In the genomic region with DNA sequence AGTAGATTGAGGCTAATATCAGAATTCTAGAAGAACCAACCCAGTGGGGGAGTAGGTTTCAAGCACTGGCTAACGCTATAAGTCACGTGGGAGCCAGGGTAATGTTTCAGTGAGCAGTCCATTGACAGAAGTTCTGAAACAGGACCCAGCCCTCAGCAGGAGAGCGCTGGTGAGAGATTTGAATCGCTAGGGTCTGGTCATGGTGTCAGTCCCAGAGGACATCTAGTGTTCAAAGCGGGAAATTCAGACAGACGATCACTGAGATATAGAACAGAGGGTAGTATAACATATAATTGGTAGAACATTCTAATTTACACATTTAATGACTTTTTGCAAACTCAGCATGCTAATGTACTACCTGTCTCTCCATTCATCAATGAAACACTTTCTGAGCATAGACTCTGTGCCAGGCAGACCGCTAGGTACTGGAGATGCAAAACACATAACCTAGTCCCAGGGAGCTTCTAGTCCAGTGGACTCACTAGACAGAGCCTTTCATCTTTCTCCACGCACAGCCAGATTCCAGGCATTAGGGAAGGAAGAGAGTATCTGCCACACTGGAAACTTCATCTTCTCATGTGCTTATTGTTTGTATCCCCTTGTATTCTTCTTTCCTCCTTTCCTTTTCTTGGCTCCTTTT, we compare ENCODE assay signal across 9 cellular contexts. TPM values are rescaled to one million over a fixed set of nuclear protein-coding genes. Genes with fewer than 3 reads are reported as not detected.
DNase-seq lines count a peak whose midpoint lies in the region; ATAC-seq and TF ChIP-seq lines count a peak whose summit lies in the region.
"Had no signal": no experiment of that assay in that cellular context is flagged by ENCODE, and none has a peak within 500 bp of the region (broad histone marks: within the 10 kb centered on the region; RNA-seq: fewer than 3 reads in every experiment).

No MANE protein-coding gene starts in this region.

- intact Hi-C loops in PC-3 (cut with micrococcal nuclease) = loop anchor here (1.0 to 5.0 kb wide), 3 partner anchors 19 to 187 kb away; partner anchors contain the start of gene RNASE7
- intact Hi-C loops in prostate gland (cut with DNase I) = loop anchor here (5.0 to 10.0 kb wide), 3 partner anchors 117 to 189 kb away; partner anchors contain the start of gene RNASE7

- H3K27me3 Mint-ChIP-seq in activated naive CD8-positive, alpha-beta T cell treated with anti-CD3 and anti-CD28 coated beads, Interleukin-2, amount 50 U/mL, for 24 hours = peaks cover 24% of the 10 kb centered on the region

- H4K20me1 ChIP-seq in DOHH2 (ENCODE audit: control insufficient read depth, insufficient read depth, low read depth, low read length) (no peaks in the 10 kb centered on the region), PC-3 (ENCODE audit: low read length) (no peaks in the 10 kb centered on the region)

- TF ChIP-seq CTCF in DOHH2 (IDR thresholded peaks at IDR 0.05; ENCODE audit: low read depth, low read length, poor library complexity, severe bottlenecking) = peak; percentile 70
- peak; percentile 89 for TF ChIP-seq CTCF in PC-3 (conservative IDR thresholded peaks at IDR 0.05; ENCODE audit: low read depth, low read length)
- peak; percentile 65 for TF ChIP-seq CTCF in cardiac muscle cell (IDR thresholded peaks at IDR 0.05; ENCODE audit: low read depth, low read length)
- peak; percentile 28 to 88 (median 80) for TF ChIP-seq CTCF in prostate gland (IDR thresholded peaks at IDR 0.05)

- no peak overlapping the region for H2AFZ ChIP-seq in PC-3 (ENCODE audit: low read length)

- POLR2A ChIA-PET in PC-3 (lab: Charles Lee; ENCODE audit: unreplicated experiment) = no interaction called here

- H3K36me3 Mint-ChIP-seq in activated naive CD8-positive, alpha-beta T cell treated with anti-CD3 and anti-CD28 coated beads, Interleukin-2, amount 50 U/mL, for 24 hours (ENCODE audit: low read depth) = no peaks in the 10 kb centered on the region

- H3K27me3 ChIP-seq in DOHH2 (ENCODE audit: control insufficient read depth, low read length) (peaks cover 28% of the 10 kb centered on the region), PC-3 (ENCODE audit: low read length) (peaks cover 16% of the 10 kb centered on the region), cardiac muscle cell (no peaks in the 10 kb centered on the region), prostate gland (replicated peaks; ENCODE audit: insufficient read depth) (no peaks in the 10 kb centered on the region)

- H3F3A ChIP-seq in DOHH2 (ENCODE audit: control insufficient read depth, insufficient read depth) (no peaks in the 10 kb centered on the region), PC-3 (ENCODE audit: low read length, unreplicated experiment) (no peaks in the 10 kb centered on the region)

- H3K27ac ChIP-seq in DOHH2 (ENCODE audit: low read depth, low read length) (no peak overlapping the region), PC-3 (ENCODE audit: low read length) (no peak overlapping the region), cardiac muscle cell (no peak overlapping the region), prostate gland (no peak overlapping the region)

- H3K4me1 ChIP-seq in DOHH2 (ENCODE audit: control insufficient read depth, low read length) (no peaks in the 10 kb centered on the region), PC-3 (ENCODE audit: insufficient read depth, low read length) (peaks cover 23% of the 10 kb centered on the region), cardiac muscle cell (ENCODE audit: low read depth) (no peaks in the 10 kb centered on the region), prostate gland (replicated peaks) (no peaks in the 10 kb centered on the region)

- no peak for TF ChIP-seq POLR2A in prostate gland (IDR thresholded peaks at IDR 0.05)

- H3K4me3 ChIP-seq in DOHH2 (ENCODE audit: low read length) = no peak overlapping the region
- no peak overlapping the region for H3K4me3 ChIP-seq in PC-3 (ENCODE audit: low read length)
- H3K4me3 ChIP-seq in cardiac muscle cell = no peak overlapping the region
- H3K4me3 ChIP-seq in prostate gland = no peak overlapping the region

- BruUV-seq in PC-3 (replicated peaks; lab: Mats Ljungman, UMichigan) = no TSS peak

- 12% methylated on average over 8 of the region's 8 CpGs for WGBS in prostate gland

- CTCF ChIA-PET in PC-3 (lab: Charles Lee) = interaction anchor here (0.6 to 1.5 kb wide), 2 partner anchors 19 to 1829 kb away, joined by 4 to 9 read pairs; no protein-coding TSS in a partner anchor

- H3K9me3 ChIP-seq in DOHH2 (ENCODE audit: control insufficient read depth, insufficient read depth, low read length) = no peaks in the 10 kb centered on the region
- no peaks in the 10 kb centered on the region for H3K9me3 ChIP-seq in PC-3 (ENCODE audit: low read length)
- no peaks in the 10 kb centered on the region for H3K9me3 ChIP-seq in cardiac muscle cell (ENCODE audit: low read depth)
- no peaks in the 10 kb centered on the region for H3K9me3 ChIP-seq in prostate gland

- H3K36me3 ChIP-seq in DOHH2 (ENCODE audit: control insufficient read depth, low read length) = no peaks in the 10 kb centered on the region
- H3K36me3 ChIP-seq in PC-3 (ENCODE audit: low read depth, low read length) = no peaks in the 10 kb centered on the region
- H3K36me3 ChIP-seq in cardiac muscle cell = no peaks in the 10 kb centered on the region
- H3K36me3 ChIP-seq in prostate gland = no peaks in the 10 kb centered on the region

- H3K79me2 ChIP-seq in DOHH2 (ENCODE audit: control insufficient read depth, low read length) (no peaks in the 10 kb centered on the region), PC-3 (ENCODE audit: low read length) (no peaks in the 10 kb centered on the region)

- no peak overlapping the region for H3K4me3 Mint-ChIP-seq in activated naive CD8-positive, alpha-beta T cell treated with anti-CD3 and anti-CD28 coated beads, Interleukin-2, amount 50 U/mL, for 24 hours

- ATAC-seq in GM19468 (IDR thresholded peaks at IDR 0.05; ENCODE audit: extremely low read depth, unreplicated experiment) (peak; percentile 87), HG03571 (IDR thresholded peaks at IDR 0.05; ENCODE audit: unreplicated experiment) (peak; percentile 85), PC-3 (peak; percentile 92)
- ATAC-seq in activated naive CD8-positive, alpha-beta T cell treated with anti-CD3 and anti-CD28 coated beads, Interleukin-2, amount 50 U/mL, for 24 hours = peak; percentile 77

- H3K4me2 ChIP-seq in DOHH2 (ENCODE audit: low read length) (no peak overlapping the region), PC-3 (ENCODE audit: low read length) (peak overlapping the region; percentile 18)

- H3K9me3 Mint-ChIP-seq in activated naive CD8-positive, alpha-beta T cell treated with anti-CD3 and anti-CD28 coated beads, Interleukin-2, amount 50 U/mL, for 24 hours = no peaks in the 10 kb centered on the region

- H3K9me2 ChIP-seq in DOHH2 (replicated peaks; ENCODE audit: control insufficient read depth, low read length) (no peaks in the 10 kb centered on the region), PC-3 (replicated peaks; ENCODE audit: low read length) (no peaks in the 10 kb centered on the region)

- no peak overlapping the region for H3K9ac ChIP-seq in PC-3 (ENCODE audit: low read length)

- no peaks in the 10 kb centered on the region for H3K4me1 Mint-ChIP-seq in activated naive CD8-positive, alpha-beta T cell treated with anti-CD3 and anti-CD28 coated beads, Interleukin-2, amount 50 U/mL, for 24 hours

- H3K27ac Mint-ChIP-seq in activated naive CD8-positive, alpha-beta T cell treated with anti-CD3 and anti-CD28 coated beads, Interleukin-2, amount 50 U/mL, for 24 hours = no peak overlapping the region

- DNase-seq in PC-3 (peak; percentile 87), cardiac muscle cell (ENCODE audit: low read depth in 1 of 2, low spot score in 1 of 2) (peak; percentile 85 to 89), prostate gland (ENCODE audit: low spot score) (peak; percentile 61), DMS79 treated with DMSO at 0.1 percent for 48 hours (lab: John Stamatoyannopoulos, UW) (no peak)
- DNase-seq in activated naive CD8-positive, alpha-beta T cell treated with anti-CD3 and anti-CD28 coated beads, Interleukin-2, amount 50 U/mL, for 24 hours = peak; percentile 10

RNA-seq across cellular contexts. Expression of gene RNASE3, which starts 35.4 kb away (rescaled TPM):
- not detected in 2 replicates for total RNA-seq in PC-3 (2014; rRNA removed)
- total RNA-seq in cardiac muscle cell = not detected in 2 replicates
- polyA plus RNA-seq in cardiac muscle cell = not detected in 2 replicates
- total RNA-seq in prostate gland = not detected
- total RNA-seq: subcutaneous adipose tissue had no signal

RNA-seq across cellular contexts. Expression of gene RNASE1, which starts 53.1 kb away (rescaled TPM):
- 0.23 and 0.51 TPM in 2 replicates for total RNA-seq in PC-3 (2014; rRNA removed)
- 1.3 and 3.6 TPM in 2 replicates for total RNA-seq in cardiac muscle cell
- 2.5 and 5.7 TPM in 2 replicates for polyA plus RNA-seq in cardiac muscle cell
- total RNA-seq in prostate gland = 1,000 to 10,000 TPM in 1 of 2 donors, 10 to 100 TPM in 1; 30.1 to 3,158 TPM
